In genomic region chr21:41847066-41847804, GRCh38 we compare ENCODE assay signal across 16 cellular contexts. TPM values are rescaled to one million over a fixed set of nuclear protein-coding genes. Genes with fewer than 3 reads are reported as not detected.
DNase-seq lines count a peak whose midpoint lies in the region; ATAC-seq and TF ChIP-seq lines count a peak whose summit lies in the region.
"Had no signal": no experiment of that assay in that cellular context is flagged by ENCODE, and none has a peak within 500 bp of the region (broad histone marks: within the 10 kb centered on the region; RNA-seq: fewer than 3 reads in every experiment).

No MANE protein-coding gene starts in this region.

- ATAC-seq in IMR-90 (ENCODE audit: low read depth) (peak; percentile 71), GM18505 (IDR thresholded peaks at IDR 0.05; ENCODE audit: unreplicated experiment) (no peak)
- ATAC-seq in stimulated activated naive B cell treated with anti-CD40 and anti-IgM and Interleukin-4, amounts not matched to agents 10 μg/mL and 1 μg/mL and 100 μg/mL, for 72 hours (replicated peaks) = no peak
- ATAC-seq: effector memory CD8-positive, alpha-beta T cell; stimulated activated memory B cell treated with anti-CD40 and anti-IgM and Interleukin-4, amounts not matched to agents 10 μg/mL and 1 μg/mL and 100 μg/mL, for 72 hours had no signal

- H3K27ac Mint-ChIP-seq in neural progenitor cell = peak overlapping the region; percentile 60
- H3K27ac Mint-ChIP-seq in stimulated activated naive B cell treated with anti-CD40 and anti-IgM and Interleukin-4, amounts not matched to agents 10 μg/mL and 1 μg/mL and 100 μg/mL, for 72 hours = no peak overlapping the region
- H3K27ac Mint-ChIP-seq: CD4-positive, CD25-positive, alpha-beta regulatory T cell; stimulated activated memory B cell treated with anti-CD40 and anti-IgM and Interleukin-4, amounts not matched to agents 10 μg/mL and 1 μg/mL and 100 μg/mL, for 72 hours had no signal

- no peak overlapping the region for H3K4me3 ChIP-seq in BJ (ENCODE audit: low read depth, low read length)
- H3K4me3 ChIP-seq in IMR-90 (ENCODE audit: insufficient read depth, low read depth, low read length) = no peak overlapping the region
- no peak overlapping the region for H3K4me3 ChIP-seq in neural progenitor cell

- in situ Hi-C loops in IMR-90 (cut with MboI; ENCODE audit: low sequenced_read_pairs) = no loop called here

- H2BK15ac ChIP-seq in IMR-90 (ENCODE audit: low read depth, low read length) = no peak overlapping the region

- DNase-seq in BJ (ENCODE audit: low read depth) (no peak), IMR-90 (peak; percentile 28), cerebellar cortex (ENCODE audit: low spot score) (peak; percentile 17), neural progenitor cell (ENCODE audit: low spot score) (peak; percentile 41), NCI-H128 (lab: John Stamatoyannopoulos, UW; ENCODE audit: unreplicated experiment) (no peak), cerebellum (ENCODE audit: low spot score) (no peak)
- no peak for DNase-seq in stimulated activated naive B cell treated with anti-CD40 and anti-IgM and Interleukin-4, amounts not matched to agents 10 μg/mL and 1 μg/mL and 100 μg/mL, for 72 hours
- DNase-seq: activated gamma-delta T cell; CD4-positive, CD25-positive, alpha-beta regulatory T cell; effector memory CD8-positive, alpha-beta T cell; glutamatergic neuron; NCI-H2029 treated with DMSO at 0.1 percent for 48 hours; NCI-H774; SIG-M5 had no signal

- no peak overlapping the region for H3K18ac ChIP-seq in IMR-90 (ENCODE audit: low read depth, low read length)

- no peak overlapping the region for H3K4me3 Mint-ChIP-seq in neural progenitor cell
- no peak overlapping the region for H3K4me3 Mint-ChIP-seq in stimulated activated naive B cell treated with anti-CD40 and anti-IgM and Interleukin-4, amounts not matched to agents 10 μg/mL and 1 μg/mL and 100 μg/mL, for 72 hours
- H3K4me3 Mint-ChIP-seq: CD4-positive, CD25-positive, alpha-beta regulatory T cell; effector memory CD8-positive, alpha-beta T cell; stimulated activated memory B cell treated with anti-CD40 and anti-IgM and Interleukin-4, amounts not matched to agents 10 μg/mL and 1 μg/mL and 100 μg/mL, for 72 hours had no signal

- peaks cover 14% of the 10 kb centered on the region for H3K36me3 Mint-ChIP-seq in neural progenitor cell
- H3K36me3 Mint-ChIP-seq in stimulated activated naive B cell treated with anti-CD40 and anti-IgM and Interleukin-4, amounts not matched to agents 10 μg/mL and 1 μg/mL and 100 μg/mL, for 72 hours = peaks cover 36 to 55% of the 10 kb centered on the region in 2 donors

- H3K4me1 Mint-ChIP-seq in neural progenitor cell = peaks cover 28% of the 10 kb centered on the region
- H3K4me1 Mint-ChIP-seq in stimulated activated naive B cell treated with anti-CD40 and anti-IgM and Interleukin-4, amounts not matched to agents 10 μg/mL and 1 μg/mL and 100 μg/mL, for 72 hours = peaks cover 6 to 7% of the 10 kb centered on the region in 2 donors

- no peak overlapping the region for H2AK5ac ChIP-seq in IMR-90 (ENCODE audit: low read depth, low read length)

- H3K36me3 ChIP-seq in BJ (ENCODE audit: control insufficient read depth, insufficient read depth, low read length) (peaks cover 1% of the 10 kb centered on the region; the same call in 1 of the 2 replicates), IMR-90 (ENCODE audit: control insufficient read depth, insufficient read depth, low read length) (peaks cover 4% of the 10 kb centered on the region; the same call in 1 of the 2 replicates), neural progenitor cell (no peaks in the 10 kb centered on the region)

- H3K79me2 ChIP-seq in neural progenitor cell (ENCODE audit: low read depth) = no peaks in the 10 kb centered on the region

- no peak overlapping the region for H4K8ac ChIP-seq in IMR-90 (ENCODE audit: low read depth in 2 of 2, low read length in 2 of 2)

- POLR2A ChIA-PET in BJ (lab: Charles Lee) (no interaction called here), IMR-90 (lab: Charles Lee; ENCODE audit: unreplicated experiment) (no interaction called here)

- H3K9me3 Mint-ChIP-seq in neural progenitor cell = no peaks in the 10 kb centered on the region
- H3K9me3 Mint-ChIP-seq in stimulated activated naive B cell treated with anti-CD40 and anti-IgM and Interleukin-4, amounts not matched to agents 10 μg/mL and 1 μg/mL and 100 μg/mL, for 72 hours = no peaks in the 10 kb centered on the region
- H3K9me3 Mint-ChIP-seq: CD4-positive, CD25-positive, alpha-beta regulatory T cell; effector memory CD8-positive, alpha-beta T cell; stimulated activated memory B cell treated with anti-CD40 and anti-IgM and Interleukin-4, amounts not matched to agents 10 μg/mL and 1 μg/mL and 100 μg/mL, for 72 hours had no signal

- H3K27me3 Mint-ChIP-seq in neural progenitor cell (ENCODE audit: insufficient read depth, low read depth) = peaks cover 3% of the 10 kb centered on the region
- no peaks in the 10 kb centered on the region for H3K27me3 Mint-ChIP-seq in stimulated activated naive B cell treated with anti-CD40 and anti-IgM and Interleukin-4, amounts not matched to agents 10 μg/mL and 1 μg/mL and 100 μg/mL, for 72 hours
- H3K27me3 Mint-ChIP-seq: CD4-positive, CD25-positive, alpha-beta regulatory T cell; effector memory CD8-positive, alpha-beta T cell; stimulated activated memory B cell treated with anti-CD40 and anti-IgM and Interleukin-4, amounts not matched to agents 10 μg/mL and 1 μg/mL and 100 μg/mL, for 72 hours had no signal

- no peaks in the 10 kb centered on the region for H3K4me1 ChIP-seq in IMR-90 (ENCODE audit: control insufficient read depth, insufficient read depth, low read length)
- H3K4me1 ChIP-seq in neural progenitor cell = no peaks in the 10 kb centered on the region

- no peak overlapping the region for H3K23ac ChIP-seq in IMR-90 (ENCODE audit: low read depth, low read length)

- no peaks in the 10 kb centered on the region for H3K27me3 ChIP-seq in BJ (ENCODE audit: control insufficient read depth, insufficient read depth, low read length)
- H3K27me3 ChIP-seq in IMR-90 (ENCODE audit: control insufficient read depth, insufficient read depth, low read length) = no peaks in the 10 kb centered on the region
- no peaks in the 10 kb centered on the region for H3K27me3 ChIP-seq in neural progenitor cell

- no peak overlapping the region for H3K9ac ChIP-seq in IMR-90 (ENCODE audit: low read depth, low read length)
- H3K9ac ChIP-seq in neural progenitor cell = no peak overlapping the region

- peaks cover 3% of the 10 kb centered on the region; the same call in 1 of the 2 replicates for H3K9me1 ChIP-seq in IMR-90 (ENCODE audit: insufficient read depth, low read length)

- H2AK9ac ChIP-seq in IMR-90 (replicated peaks; ENCODE audit: low read depth, low read length, poor library complexity) = peak overlapping the region; percentile 68

- no peak overlapping the region for H3K4ac ChIP-seq in IMR-90 (ENCODE audit: low read depth, low read length)

- H3K9me3 ChIP-seq in IMR-90 (ENCODE audit: control insufficient read depth, insufficient read depth, low read length) = no peaks in the 10 kb centered on the region
- H3K9me3 ChIP-seq in neural progenitor cell (ENCODE audit: low read depth) = no peaks in the 10 kb centered on the region

- TF ChIP-seq RAD21 in IMR-90 (IDR thresholded peaks at IDR 0.05; ENCODE audit: low read length) = peak; percentile 18; the same call in 1 of the 2 replicates

- H2AFZ ChIP-seq in IMR-90 (replicated peaks; ENCODE audit: low read length, poor library complexity) (no peak overlapping the region), neural progenitor cell (replicated peaks) (no peak overlapping the region)

- no peak overlapping the region for H2BK20ac ChIP-seq in IMR-90 (ENCODE audit: low read depth, low read length)

- no peak for TF ChIP-seq POLR2A in IMR-90 (IDR thresholded peaks at IDR 0.05; ENCODE audit: low read depth, low read length)
- no peak for TF ChIP-seq POLR2A in GM18505 (IDR thresholded peaks at IDR 0.05; ENCODE audit: borderline replicate concordance, extremely low read depth, insufficient read depth, insufficient read length)

- no peak overlapping the region for H4K5ac ChIP-seq in IMR-90 (ENCODE audit: low read depth, low read length)

- no peak overlapping the region for H4K91ac ChIP-seq in IMR-90 (ENCODE audit: insufficient read depth, low read depth, low read length)

- dilution Hi-C loops in IMR-90 (cut with HindIII; ENCODE audit: low sequenced_read_pairs, unreplicated experiment) = no loop called here

- no peak overlapping the region for H3K4me2 ChIP-seq in IMR-90 (ENCODE audit: low read depth, low read length)
- no peak overlapping the region for H3K4me2 ChIP-seq in neural progenitor cell

- no TSS peak for BruUV-seq in IMR-90 (replicated peaks; lab: Mats Ljungman, UMichigan)

- no peak overlapping the region for H2BK120ac ChIP-seq in IMR-90 (ENCODE audit: low read depth, low read length)

- H3F3A ChIP-seq in neural progenitor cell (ENCODE audit: low read depth) = peaks cover 2% of the 10 kb centered on the region

- WGBS in IMR-90 (ENCODE audit: extremely low coverage in 2 of 2, insufficient read length in 1 of 2), 2 experiments = 89% methylated on average over 8 of the region's 21 CpGs; no CpG with 5 or more reads in 1 of the 2 experiments

- no peak overlapping the region for H2BK5ac ChIP-seq in IMR-90 (ENCODE audit: low read depth, low read length, poor library complexity, severe bottlenecking)

- CTCF ChIA-PET in BJ (lab: Yijun Ruan, JAX) = interaction anchor here (0.7 to 1.8 kb wide), 4 partner anchors 12 to 270 kb away, joined by 3 to 4 read pairs (median 3); no protein-coding TSS in a partner anchor
- CTCF ChIA-PET in IMR-90 (lab: Yijun Ruan, JAX) = no interaction called here

- H4K20me1 ChIP-seq in IMR-90 (ENCODE audit: insufficient read depth, low read length) (no peaks in the 10 kb centered on the region; the same call in 1 of the 2 replicates), neural progenitor cell (ENCODE audit: low read depth) (no peaks in the 10 kb centered on the region)

- TF ChIP-seq CTCF in BJ (IDR thresholded peaks at IDR 0.05; ENCODE audit: insufficient read depth, low read depth, low read length) (peak; percentile 38), IMR-90 (conservative IDR thresholded peaks at IDR 0.05; ENCODE audit: low read depth, low read length) (peak; percentile 20; the same call in 1 of the 2 replicates), neural progenitor cell (IDR thresholded peaks at IDR 0.05) (peak; percentile 45)

- no peak overlapping the region for H3K14ac ChIP-seq in IMR-90 (replicated peaks; ENCODE audit: low read depth, low read length)

- H3K79me1 ChIP-seq in IMR-90 (ENCODE audit: low read depth in 1 of 2, low read length in 2 of 2) = 0 out of 4 replicates have a peak, but pooled peaks cover 0 to 4% of the 10 kb centered on the region in 2 experiments

- H3K56ac ChIP-seq in IMR-90 (ENCODE audit: extremely low read depth, insufficient read depth, low read length) = no peak overlapping the region

- H3K27ac ChIP-seq in IMR-90 (ENCODE audit: insufficient read depth, low read length) = no peak overlapping the region
- H3K27ac ChIP-seq in neural progenitor cell = no peak overlapping the region

- intact Hi-C loops in IMR-90 (cut with micrococcal nuclease) = no loop called here

RNA-seq across cellular contexts. Expression of gene PRDM15, which starts 31.9 kb away (rescaled TPM):
- polyA plus RNA-seq in BJ (2011; rRNA removed) (4.5 and 7.6 TPM in 2 replicates), IMR-90 (2012; rRNA removed) (7.3 and 7.6 TPM in 2 replicates)
- polyA minus RNA-seq in BJ (2011; rRNA and poly(A)+ RNA removed) = 7.1 and 7.4 TPM in 2 replicates
- total RNA-seq in IMR-90 (2012; rRNA removed) (5.6 and 8.8 TPM in 2 replicates), neural progenitor cell (ENCODE audit: low replicate concordance) (9.0 and 10.4 TPM in 2 replicates), cerebellum (8.2 TPM)
- 2.5 and 3.2 TPM in 2 replicates for polyA plus RNA-seq in IMR-90 (2012; cell fraction: cytosol; rRNA removed)
- 32.6 and 43.8 TPM in 2 replicates for polyA plus RNA-seq in IMR-90 (2012; cell fraction: nucleus; rRNA removed; ENCODE audit: low replicate concordance)

Comparison
In these comparisons a context has a peak if more than half of its experiments do, and no peak if none do; other contexts are left out.
1. DNase-seq: peak in IMR-90 (single experiment), cerebellar cortex (single experiment) and neural progenitor cell (single experiment); none in BJ (single experiment), NCI-H128 (single experiment), stimulated activated naive B cell treated with anti-CD40 and anti-IgM and Interleukin-4, amounts not matched to agents 10 μg/mL and 1 μg/mL and 100 μg/mL, for 72 hours (single experiment) and cerebellum (single experiment).
2. Peak in every context shown above with its lines, with median percentiles within 50 percentile points of each other: CTCF ChIP-seq.